In the genomic region with DNA sequence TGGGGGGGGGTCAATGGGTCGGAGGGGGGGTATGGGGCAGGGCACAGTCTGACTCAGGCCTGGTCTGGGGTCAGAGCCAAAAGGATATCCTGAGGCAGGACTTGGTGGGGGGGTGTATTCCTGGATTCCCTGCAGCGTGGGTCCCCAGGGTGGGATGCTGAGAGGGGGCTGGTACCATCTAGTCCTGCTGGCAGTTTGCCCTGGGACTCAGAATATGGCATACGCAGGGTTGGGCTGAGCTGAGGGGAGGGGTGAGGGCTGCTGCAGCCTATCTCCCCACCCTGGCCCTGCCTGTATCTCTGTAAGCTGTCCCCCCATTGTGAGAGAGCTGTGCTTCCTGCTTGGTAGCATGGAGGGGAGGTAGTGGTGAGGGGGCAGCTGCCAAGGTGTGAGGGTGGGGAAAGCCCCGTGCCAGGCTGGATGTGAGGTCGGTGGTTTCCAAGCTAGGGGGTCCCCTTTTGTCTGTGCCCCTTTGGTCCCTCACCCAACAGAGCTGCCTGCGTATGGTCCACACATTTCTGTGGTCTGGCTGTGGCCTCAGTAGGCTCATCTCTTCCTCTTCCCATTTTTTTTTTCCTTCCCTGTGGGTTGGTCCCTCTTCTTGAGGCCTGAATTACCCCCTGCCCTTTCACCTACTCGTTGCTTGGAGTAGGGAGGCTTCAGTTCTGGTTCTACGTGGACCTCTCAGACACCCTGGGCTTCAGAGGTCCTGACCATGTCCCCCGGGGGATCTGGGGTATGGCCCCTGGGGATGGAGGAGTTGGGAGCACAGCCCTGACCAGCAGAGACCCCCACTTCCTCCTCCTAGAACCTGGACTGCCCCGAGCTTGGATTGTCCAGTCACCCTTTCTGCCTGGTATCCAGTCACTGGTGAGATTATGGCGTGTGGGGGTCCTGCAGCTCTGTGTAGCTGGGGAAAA, we compare ENCODE assay signal across 8 cellular contexts. TPM values are rescaled to one million over a fixed set of nuclear protein-coding genes. Genes with fewer than 3 reads are reported as not detected.
A peak's percentile ranks its signal among the peaks of the same experiment; 100 is the strongest.
DNase-seq lines count a peak whose midpoint lies in the region; ATAC-seq and TF ChIP-seq lines count a peak whose summit lies in the region.

No MANE protein-coding gene starts in this region.

- H3K27ac ChIP-seq in PC-3 (ENCODE audit: low read length) (peak overlapping the region; percentile 84), adipose tissue (ENCODE audit: low read depth, low read length) (peak overlapping the region; percentile 45), mucosa of rectum (ENCODE audit: low read depth in 2 of 2, low read length in 2 of 2) (peak overlapping the region; percentile 71 to 84), thyroid gland (peak overlapping the region; percentile 37 to 96 (median 93))

- H3K9me3 ChIP-seq in PC-3 (ENCODE audit: low read length) (no peaks in the 10 kb centered on the region), mucosa of rectum (ENCODE audit: control insufficient read depth in 2 of 2, low read length in 2 of 2) (no peaks in the 10 kb centered on the region), thyroid gland (no peaks in the 10 kb centered on the region)

- H3K4me1 ChIP-seq in PC-3 (ENCODE audit: insufficient read depth, low read length) = peaks cover 42% of the 10 kb centered on the region
- H3K4me1 ChIP-seq in mucosa of rectum (ENCODE audit: control insufficient read depth in 2 of 2, insufficient read depth in 2 of 2, low read length in 2 of 2) = peaks cover 72 to 80% of the 10 kb centered on the region in 2 donors
- H3K4me1 ChIP-seq in thyroid gland = peaks cover 87 to 97% of the 10 kb centered on the region in 2 donors

- H3K27ac Mint-ChIP-seq in Calu3 (ENCODE audit: unreplicated experiment) = peak overlapping the region; percentile 86

- H4K20me1 ChIP-seq in PC-3 (ENCODE audit: low read length) = peaks cover 6% of the 10 kb centered on the region; the same call in 1 of the 2 replicates

- intact Hi-C loops in Calu3 (cut with micrococcal nuclease; ENCODE audit: unreplicated experiment) = no loop called here
- intact Hi-C loops in PC-3 (cut with micrococcal nuclease) = no loop called here
- intact Hi-C loops in thyroid gland (cut with DNase I) = no loop called here

- no TSS peak for BruUV-seq in Calu3 (replicated peaks; lab: Mats Ljungman, UMichigan)
- BruUV-seq in PC-3 (replicated peaks; lab: Mats Ljungman, UMichigan) = no TSS peak

- H3K4me3 Mint-ChIP-seq in Calu3 (ENCODE audit: low read depth, unreplicated experiment) = peak overlapping the region; percentile 33

- peaks cover 98% of the 10 kb centered on the region for H3K79me2 ChIP-seq in PC-3 (ENCODE audit: low read length)

- no peak overlapping the region for H3K9ac ChIP-seq in PC-3 (ENCODE audit: low read length)
- peak overlapping the region in 1 of 2 donors; percentile 9 for H3K9ac ChIP-seq in mucosa of rectum (ENCODE audit: low read depth in 1 of 2, low read length in 2 of 2)

- H3K36me3 Mint-ChIP-seq in Calu3 (ENCODE audit: insufficient read depth, unreplicated experiment) = peaks cover 60% of the 10 kb centered on the region

- H3K27me3 Mint-ChIP-seq in Calu3 (ENCODE audit: unreplicated experiment) = no peaks in the 10 kb centered on the region

- POLR2A ChIA-PET in PC-3 (lab: Charles Lee; ENCODE audit: unreplicated experiment) = no interaction called here

- H3K9me3 Mint-ChIP-seq in Calu3 (ENCODE audit: low read depth, unreplicated experiment) = no peaks in the 10 kb centered on the region

- TF ChIP-seq CTCF in Calu3 (IDR thresholded peaks at IDR 0.05; ENCODE audit: unreplicated experiment) = no peak
- no peak for TF ChIP-seq CTCF in PC-3 (conservative IDR thresholded peaks at IDR 0.05; ENCODE audit: low read depth, low read length)
- TF ChIP-seq CTCF in thyroid gland (IDR thresholded peaks at IDR 0.05) = no peak

- DNase-seq in Calu3 = no peak
- DNase-seq in PC-3 = peak; percentile 35
- DNase-seq in thyroid gland = no peak
- no peak for DNase-seq in DMS79 treated with DMSO at 0.1 percent for 48 hours (lab: John Stamatoyannopoulos, UW)
- DNase-seq in cerebellar nuclear complex (lab: John Stamatoyannopoulos, UW) = no peak

- H3K36me3 ChIP-seq in PC-3 (ENCODE audit: low read depth, low read length) (no peaks in the 10 kb centered on the region), mucosa of rectum (ENCODE audit: control insufficient read depth in 2 of 2, insufficient read depth in 2 of 2, low read length in 2 of 2) (peaks cover 0 to 1% of the 10 kb centered on the region in 2 donors), thyroid gland (no peaks in the 10 kb centered on the region)

- peak; percentile 8; the same call in 1 of the 2 replicates for ATAC-seq in PC-3
- no peak for ATAC-seq in HG02970 (IDR thresholded peaks at IDR 0.05; ENCODE audit: low FRiP score, unreplicated experiment)

- H3K4me3 ChIP-seq in PC-3 (ENCODE audit: low read length) (no peak overlapping the region), mucosa of rectum (ENCODE audit: low read length in 2 of 2) (peak overlapping the region in 1 of 2 donors; percentile 28), thyroid gland (replicated peaks in 1 of 3) (no peak overlapping the region)

- peaks cover 94% of the 10 kb centered on the region for H3K4me1 Mint-ChIP-seq in Calu3 (ENCODE audit: low read depth, unreplicated experiment)

- H3K9me2 ChIP-seq in PC-3 (replicated peaks; ENCODE audit: low read length) = no peaks in the 10 kb centered on the region

- 24 to 65% (median 33%) methylated on average over 11 of the region's 11 CpGs for WGBS in adipose tissue, 3 donors
- 45 to 54% methylated on average over 11 of the region's 11 CpGs for WGBS in thyroid gland, 2 donors

- peak overlapping the region; percentile 77; the same call in 1 of the 2 replicates for H3K4me2 ChIP-seq in PC-3 (ENCODE audit: low read length)

- no peaks in the 10 kb centered on the region for H3F3A ChIP-seq in PC-3 (ENCODE audit: low read length, unreplicated experiment)

- H3K27me3 ChIP-seq in PC-3 (ENCODE audit: low read length) (no peaks in the 10 kb centered on the region), mucosa of rectum (ENCODE audit: control insufficient read depth in 2 of 2, insufficient read depth in 2 of 2, low read length in 2 of 2) (no peaks in the 10 kb centered on the region), thyroid gland (no peaks in the 10 kb centered on the region)

- no peak for TF ChIP-seq POLR2A in thyroid gland (IDR thresholded peaks at IDR 0.05)

- CTCF ChIA-PET in Calu3 (lab: Charles Lee) = interaction anchor here (0.7 to 36.5 kb wide), 7 partner anchors 12 to 604 kb away, joined by 3 to 1520 read pairs (median 4); a partner anchor contains a TSS
- CTCF ChIA-PET in PC-3 (lab: Charles Lee) = no interaction called here

- H2AFZ ChIP-seq in PC-3 (ENCODE audit: low read length) = no peak overlapping the region

RNA-seq across cellular contexts. Expression of a gene that starts 15.0 kb away (rescaled TPM):
- total RNA-seq in Calu3 (2022) = 150 and 170 TPM in 2 replicates
- total RNA-seq in PC-3 (2014; rRNA removed) = 19.6 and 23.8 TPM in 2 replicates
- polyA plus RNA-seq in adipose tissue = 10 to 100 TPM in 2 of 3 donors, 1 to 10 TPM in 1; 7.8 to 54.3 (median 44.0) TPM
- 10 to 100 TPM; 20.0 to 60.9 (median 35.2) TPM for total RNA-seq in thyroid gland

RNA-seq across cellular contexts. Expression of a gene that starts 36.3 kb away (rescaled TPM):
- total RNA-seq in Calu3 (2022) (567 and 645 TPM in 2 replicates), PC-3 (2014; rRNA removed) (48.9 and 58.3 TPM in 2 replicates), thyroid gland (1 to 10 TPM in 1 of 4 donors, under 1 TPM in 3; 0.63 to 5.2 (median 0.79) TPM)
- 1 to 10 TPM; 1.1 to 3.1 (median 1.4) TPM for polyA plus RNA-seq in adipose tissue

RNA-seq across cellular contexts. Expression of a gene that starts 40.5 kb away (rescaled TPM):
- total RNA-seq in Calu3 (2022) (0.44 and 0.71 TPM in 2 replicates), PC-3 (2014; rRNA removed) (not detected in 2 replicates), thyroid gland (1 to 10 TPM; 1.6 to 3.4 (median 1.7) TPM)
- 1 to 10 TPM in 1 of 3 donors, under 1 TPM in 1, not detected in 1; 0.78 to 1.0 TPM for polyA plus RNA-seq in adipose tissue
